ENCODE assay signal across 9 cellular contexts in the genomic region with DNA sequence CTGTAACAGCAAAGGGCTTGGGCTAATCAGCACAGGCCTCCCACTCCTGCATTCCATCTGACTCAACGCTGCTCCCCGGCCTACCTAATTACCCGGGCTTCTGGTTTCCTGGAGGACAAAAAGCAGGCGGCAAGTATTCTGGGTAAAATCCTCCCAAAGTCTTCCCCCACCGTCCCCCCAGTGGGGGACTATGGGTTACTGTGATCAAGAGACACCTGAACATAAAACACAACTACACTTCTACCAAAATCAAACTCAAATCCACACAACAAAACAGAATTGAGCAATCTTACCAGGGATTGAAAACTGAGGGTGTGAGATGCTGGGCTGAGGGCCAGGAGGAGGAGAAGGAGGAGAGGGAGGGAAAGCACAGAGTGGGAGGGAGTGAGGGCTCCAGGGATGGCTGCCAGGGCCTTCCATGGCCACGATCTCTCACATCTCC. TPM values are rescaled to one million over a fixed set of nuclear protein-coding genes. Genes with fewer than 3 reads are reported as not detected.
DNase-seq lines count a peak whose midpoint lies in the region; ATAC-seq and TF ChIP-seq lines count a peak whose summit lies in the region.
"Had no signal": no experiment of that assay in that cellular context is flagged by ENCODE, and none has a peak within 500 bp of the region (broad histone marks: within the 10 kb centered on the region; RNA-seq: fewer than 3 reads in every experiment).

No MANE protein-coding gene starts in this region.

- H4K8ac ChIP-seq in mesenchymal stem cell (ENCODE audit: low read length) = no peak overlapping the region

- WGBS in mesenchymal stem cell = 12% methylated on average over 5 of the region's 6 CpGs
- WGBS in upper lobe of left lung, 2 donors = 56 to 62% methylated on average over 5 to 6 of the region's 6 CpGs

- intact Hi-C loops in activated CD4-positive, alpha-beta T cell treated with anti-CD3 and anti-CD28 coated beads for 36 hours (cut with DNase I, micrococcal nuclease) = no loop called here

- no peaks in the 10 kb centered on the region for H3K27me3 Mint-ChIP-seq in activated CD4-positive, alpha-beta T cell treated with anti-CD3 and anti-CD28 coated beads for 36 hours
- no peaks in the 10 kb centered on the region for H3K27me3 Mint-ChIP-seq in activated CD4-positive, alpha-beta T cell treated with anti-CD3 and anti-CD28 coated beads, Interleukin-2, amount 10 ng/mL, durations not matched to agents 7 days and 5 days

- peak overlapping the region; percentile 29 for H3K4me2 ChIP-seq in mesenchymal stem cell (ENCODE audit: low read length, poor library complexity, severe bottlenecking)
- H3K4me2 ChIP-seq: BLaER1 treated with 17β-estradiol and CSF1 and Interleukin-3, amounts not matched to agents 10 nM and 100 nM had no signal

- H3K4me3 ChIP-seq in mesenchymal stem cell (ENCODE audit: insufficient read depth in 1 of 2, low read depth in 1 of 2, low read length in 2 of 2) (peak overlapping the region in 1 of 2 experiments; percentile 76), upper lobe of left lung (peak overlapping the region in 3 of 4 donors; percentile 16 to 38 (median 33))
- H3K4me3 ChIP-seq: BLaER1 treated with 17β-estradiol and CSF1 and Interleukin-3, amounts not matched to agents 10 nM and 100 nM had no signal

- H3K9ac ChIP-seq in mesenchymal stem cell (ENCODE audit: low read length) = peak overlapping the region; percentile 86

- H2BK12ac ChIP-seq in mesenchymal stem cell (ENCODE audit: low read length in 2 of 2) = no peak overlapping the region

- no peak for TF ChIP-seq CTCF in upper lobe of left lung (IDR thresholded peaks at IDR 0.05)

- H2BK120ac ChIP-seq in mesenchymal stem cell (ENCODE audit: low read depth, low read length) = no peak overlapping the region

- DNase-seq in activated CD4-positive, alpha-beta T cell treated with anti-CD3 and anti-CD28 coated beads for 36 hours = no peak
- no peak for DNase-seq in activated CD4-positive, alpha-beta T cell treated with anti-CD3 and anti-CD28 coated beads, Interleukin-2, amount 10 ng/mL, durations not matched to agents 7 days and 5 days
- DNase-seq in dermis blood vessel endothelial cell (peak; percentile 74), mesenchymal stem cell (peak; percentile 85), upper lobe of left lung (peak in 1 of 2 donors; percentile 76), DMS153 (lab: John Stamatoyannopoulos, UW) (no peak)

- peaks cover 21% of the 10 kb centered on the region for H3K4me1 Mint-ChIP-seq in activated CD4-positive, alpha-beta T cell treated with anti-CD3 and anti-CD28 coated beads for 36 hours
- H3K4me1 Mint-ChIP-seq in activated CD4-positive, alpha-beta T cell treated with anti-CD3 and anti-CD28 coated beads, Interleukin-2, amount 10 ng/mL, durations not matched to agents 7 days and 5 days = peaks cover 6% of the 10 kb centered on the region

- H3K27ac ChIP-seq in mesenchymal stem cell (ENCODE audit: low read length, poor library complexity, severe bottlenecking) (peak overlapping the region; percentile 40), upper lobe of left lung (peak overlapping the region; percentile 77 to 85 (median 78))
- H3K27ac ChIP-seq: BLaER1 treated with 17β-estradiol and CSF1 and Interleukin-3, amounts not matched to agents 10 nM and 100 nM had no signal

- H3K18ac ChIP-seq in mesenchymal stem cell (ENCODE audit: low read depth in 1 of 2, low read length in 2 of 2) = no peak overlapping the region

- peaks cover 34% of the 10 kb centered on the region for H3K36me3 Mint-ChIP-seq in activated CD4-positive, alpha-beta T cell treated with anti-CD3 and anti-CD28 coated beads for 36 hours (ENCODE audit: low read depth)
- H3K36me3 Mint-ChIP-seq in activated CD4-positive, alpha-beta T cell treated with anti-CD3 and anti-CD28 coated beads, Interleukin-2, amount 10 ng/mL, durations not matched to agents 7 days and 5 days (ENCODE audit: low read depth) = peaks cover 41% of the 10 kb centered on the region

- no peak overlapping the region for H3K23ac ChIP-seq in mesenchymal stem cell (ENCODE audit: low read length in 2 of 2)

- H2BK15ac ChIP-seq in mesenchymal stem cell (ENCODE audit: low read depth, poor library complexity, severe bottlenecking) = no peak overlapping the region

- H3K79me1 ChIP-seq in mesenchymal stem cell (replicated peaks; ENCODE audit: low read length, poor library complexity, severe bottlenecking) = peaks cover 10% of the 10 kb centered on the region

- no peak overlapping the region for H2AFZ ChIP-seq in mesenchymal stem cell (ENCODE audit: low read depth, low read length)

- H3K4me1 ChIP-seq in mesenchymal stem cell (ENCODE audit: control insufficient read depth, insufficient read depth, low read depth, low read length) = peaks cover 19% of the 10 kb centered on the region
- peaks cover 8 to 22% (median 13%) of the 10 kb centered on the region in 4 donors for H3K4me1 ChIP-seq in upper lobe of left lung

- H3K4me3 Mint-ChIP-seq in activated CD4-positive, alpha-beta T cell treated with anti-CD3 and anti-CD28 coated beads for 36 hours = no peak overlapping the region
- no peak overlapping the region for H3K4me3 Mint-ChIP-seq in activated CD4-positive, alpha-beta T cell treated with anti-CD3 and anti-CD28 coated beads, Interleukin-2, amount 10 ng/mL, durations not matched to agents 7 days and 5 days

- H2AK5ac ChIP-seq in mesenchymal stem cell (ENCODE audit: low read length, severe bottlenecking) = no peak overlapping the region

- H3K14ac ChIP-seq in mesenchymal stem cell (ENCODE audit: low read length in 2 of 2) = no peak overlapping the region

- H3K27ac Mint-ChIP-seq in activated CD4-positive, alpha-beta T cell treated with anti-CD3 and anti-CD28 coated beads for 36 hours = peak overlapping the region; percentile 15
- no peak overlapping the region for H3K27ac Mint-ChIP-seq in activated CD4-positive, alpha-beta T cell treated with anti-CD3 and anti-CD28 coated beads, Interleukin-2, amount 10 ng/mL, durations not matched to agents 7 days and 5 days

- CTCF ChIA-PET in activated CD4-positive, alpha-beta T cell treated with anti-CD3 and anti-CD28 coated beads for 36 hours (lab: Charles Lee) = no interaction called here
- CTCF ChIA-PET in activated CD4-positive, alpha-beta T cell treated with anti-CD3 and anti-CD28 coated beads, Interleukin-2, amount 10 ng/mL, durations not matched to agents 7 days and 5 days (lab: Charles Lee) = no interaction called here

- H3K9me3 ChIP-seq in mesenchymal stem cell (ENCODE audit: control insufficient read depth, low read length) (no peaks in the 10 kb centered on the region), upper lobe of left lung (no peaks in the 10 kb centered on the region)
- H3K9me3 ChIP-seq: BLaER1 treated with 17β-estradiol and CSF1 and Interleukin-3, amounts not matched to agents 10 nM and 100 nM had no signal

- H3K27me3 ChIP-seq in mesenchymal stem cell (ENCODE audit: control insufficient read depth in 1 of 2, insufficient read depth in 1 of 2, low read length in 2 of 2) = no peaks in the 10 kb centered on the region
- H3K27me3 ChIP-seq in upper lobe of left lung = no peaks in the 10 kb centered on the region
- H3K27me3 ChIP-seq: BLaER1 treated with 17β-estradiol and CSF1 and Interleukin-3, amounts not matched to agents 10 nM and 100 nM had no signal

- POLR2A ChIA-PET in activated CD4-positive, alpha-beta T cell treated with anti-CD3 and anti-CD28 coated beads for 36 hours (lab: Charles Lee) = no interaction called here
- POLR2A ChIA-PET in activated CD4-positive, alpha-beta T cell treated with anti-CD3 and anti-CD28 coated beads, Interleukin-2, amount 10 ng/mL, durations not matched to agents 7 days and 5 days (lab: Charles Lee) = no interaction called here

- H4K91ac ChIP-seq in mesenchymal stem cell (ENCODE audit: low read length) = no peak overlapping the region

- peak in 1 of 4 donors; percentile 2 for TF ChIP-seq POLR2A in upper lobe of left lung (IDR thresholded peaks at IDR 0.05)

- H3K9me3 Mint-ChIP-seq in activated CD4-positive, alpha-beta T cell treated with anti-CD3 and anti-CD28 coated beads for 36 hours (ENCODE audit: low read depth) = no peaks in the 10 kb centered on the region
- H3K9me3 Mint-ChIP-seq in activated CD4-positive, alpha-beta T cell treated with anti-CD3 and anti-CD28 coated beads, Interleukin-2, amount 10 ng/mL, durations not matched to agents 7 days and 5 days = no peaks in the 10 kb centered on the region

- no peak for ATAC-seq in activated CD4-positive, alpha-beta T cell treated with anti-CD3 and anti-CD28 coated beads for 36 hours
- ATAC-seq in upper lobe of left lung (ENCODE audit: low FRiP score in 2 of 2) (peak; percentile 86 to 93), HG03097 (IDR thresholded peaks at IDR 0.05; ENCODE audit: low FRiP score, unreplicated experiment) (no peak), GM18511 (IDR thresholded peaks at IDR 0.05; ENCODE audit: unreplicated experiment) (no peak)

- no peak overlapping the region for H3K4ac ChIP-seq in mesenchymal stem cell (ENCODE audit: low read depth in 1 of 2, low read length in 2 of 2)

- TF ChIP-seq EP300 in upper lobe of left lung (IDR thresholded peaks at IDR 0.05) = no peak

- no peak overlapping the region for H2BK5ac ChIP-seq in mesenchymal stem cell (ENCODE audit: low read depth, low read length, poor library complexity, severe bottlenecking)

- peaks cover 56 to 68% of the 10 kb centered on the region in 2 experiments for H3K36me3 ChIP-seq in mesenchymal stem cell (ENCODE audit: control insufficient read depth in 1 of 2, insufficient read depth in 2 of 2, low read depth in 1 of 2, low read length in 2 of 2)
- H3K36me3 ChIP-seq in upper lobe of left lung = peaks cover 20 to 68% (median 61%) of the 10 kb centered on the region in 4 donors

RNA-seq across cellular contexts. Expression of a gene that starts 8.9 kb away (rescaled TPM):
- 10 to 100 TPM; 61.0 to 67.3 TPM for total RNA-seq in activated CD4-positive, alpha-beta T cell treated with anti-CD3 and anti-CD28 coated beads for 36 hours
- total RNA-seq in activated CD4-positive, alpha-beta T cell treated with anti-CD3 and anti-CD28 coated beads, Interleukin-2, amount 10 ng/mL, durations not matched to agents 7 days and 5 days = 10 to 100 TPM; 41.5 to 42.6 TPM
- total RNA-seq in dermis blood vessel endothelial cell (6.3 and 8.9 TPM in 2 replicates), upper lobe of left lung (10 to 100 TPM; 17.8 to 55.5 (median 21.8) TPM)
- 12.3 TPM for polyA plus RNA-seq in mesenchymal stem cell (2013, experiment 1 of 2)
- 11.3 TPM for polyA plus RNA-seq in mesenchymal stem cell (2013, experiment 2 of 2)

RNA-seq across cellular contexts. Expression of a gene that starts 22.4 kb away (rescaled TPM):
- total RNA-seq in activated CD4-positive, alpha-beta T cell treated with anti-CD3 and anti-CD28 coated beads for 36 hours = 10 to 100 TPM; 39.4 to 48.3 TPM
- 10 to 100 TPM; 56.6 to 61.2 TPM for total RNA-seq in activated CD4-positive, alpha-beta T cell treated with anti-CD3 and anti-CD28 coated beads, Interleukin-2, amount 10 ng/mL, durations not matched to agents 7 days and 5 days
- total RNA-seq in dermis blood vessel endothelial cell (49.7 and 58.2 TPM in 2 replicates), upper lobe of left lung (100 to 1,000 TPM in 1 of 6 donors, 10 to 100 TPM in 5; 53.3 to 106 (median 65.4) TPM)
- polyA plus RNA-seq in mesenchymal stem cell (2013, experiment 1 of 2) = 75.8 TPM
- 75.0 TPM for polyA plus RNA-seq in mesenchymal stem cell (2013, experiment 2 of 2)

RNA-seq across cellular contexts. Expression of a gene that starts 31.9 kb away (rescaled TPM):
- total RNA-seq in activated CD4-positive, alpha-beta T cell treated with anti-CD3 and anti-CD28 coated beads for 36 hours = 1 to 10 TPM; 7.9 to 8.1 TPM
- total RNA-seq in activated CD4-positive, alpha-beta T cell treated with anti-CD3 and anti-CD28 coated beads, Interleukin-2, amount 10 ng/mL, durations not matched to agents 7 days and 5 days = 1 to 10 TPM; 7.9 to 8.6 TPM
- 0.17 and 0.47 TPM in 2 replicates for total RNA-seq in dermis blood vessel endothelial cell
- polyA plus RNA-seq in mesenchymal stem cell (2013, experiment 1 of 2) = 2.1 TPM
- 2.0 TPM for polyA plus RNA-seq in mesenchymal stem cell (2013, experiment 2 of 2)
- 10 to 100 TPM in 1 of 6 donors, 1 to 10 TPM in 4, under 1 TPM in 1; 0.76 to 10.5 (median 1.5) TPM for total RNA-seq in upper lobe of left lung

RNA-seq across cellular contexts. Expression of a gene that starts 59.4 kb away (rescaled TPM):
- 10 to 100 TPM; 35.0 to 38.5 TPM for total RNA-seq in activated CD4-positive, alpha-beta T cell treated with anti-CD3 and anti-CD28 coated beads for 36 hours
- total RNA-seq in activated CD4-positive, alpha-beta T cell treated with anti-CD3 and anti-CD28 coated beads, Interleukin-2, amount 10 ng/mL, durations not matched to agents 7 days and 5 days = 10 to 100 TPM; 41.3 to 45.7 TPM
- total RNA-seq in dermis blood vessel endothelial cell = 23.9 and 27.7 TPM in 2 replicates
- polyA plus RNA-seq in mesenchymal stem cell (2013, experiment 1 of 2) = 42.5 TPM
- polyA plus RNA-seq in mesenchymal stem cell (2013, experiment 2 of 2) = 39.9 TPM
- 10 to 100 TPM; 10.5 to 66.0 (median 20.4) TPM for total RNA-seq in upper lobe of left lung

Comparison
In these comparisons a context has a peak if more than half of its experiments do, and no peak if none do; other contexts are left out.
1. ATAC-seq: peak in upper lobe of left lung (2 of 2); none in activated CD4-positive, alpha-beta T cell treated with anti-CD3 and anti-CD28 coated beads for 36 hours (single experiment), HG03097 (single experiment) and GM18511 (single experiment).
2. DNase-seq: peak in dermis blood vessel endothelial cell (single experiment) and mesenchymal stem cell (single experiment); none in activated CD4-positive, alpha-beta T cell treated with anti-CD3 and anti-CD28 coated beads for 36 hours (single experiment), activated CD4-positive, alpha-beta T cell treated with anti-CD3 and anti-CD28 coated beads, Interleukin-2, amount 10 ng/mL, durations not matched to agents 7 days and 5 days (single experiment) and DMS153 (single experiment).